Comparison of ENCODE assay signal across 19 cellular contexts in genomic region chr17:10984163-10984562, GRCh38.
A peak's percentile ranks its signal among the peaks of the same experiment; 100 is the strongest.
DNase-seq lines count a peak whose midpoint lies in the region; ATAC-seq and TF ChIP-seq lines count a peak whose summit lies in the region.
"Had no signal": no experiment of that assay in that cellular context is flagged by ENCODE, and none has a peak within 500 bp of the region (broad histone marks: within the 10 kb centered on the region; RNA-seq: fewer than 3 reads in every experiment).

No MANE protein-coding gene starts in this region.

- TF ChIP-seq CTCF in H9 (conservative IDR thresholded peaks at IDR 0.05): no peak
- TF ChIP-seq CTCF in endodermal cell (conservative IDR thresholded peaks at IDR 0.05): no peak
- no peak for TF ChIP-seq CTCF in osteocyte (IDR thresholded peaks at IDR 0.05)

- no peak for ATAC-seq in activated naive CD8-positive, alpha-beta T cell treated with anti-CD3 and anti-CD28 coated beads, Interleukin-2, amount 50 U/mL, for 24 hours
- ATAC-seq: CD8-positive, alpha-beta T cell; GM12878; GM23338 had no signal

- H3K56ac ChIP-seq in H9 (ENCODE audit: insufficient read length, low read depth, low read length): no peak overlapping the region

- H3K4me2 ChIP-seq in H9 (ENCODE audit: insufficient read depth, insufficient read length, low read length): no peak overlapping the region
- H3K4me2 ChIP-seq: BLaER1, GM23338 had no signal

- CTCF ChIA-PET in activated naive CD4-positive, alpha-beta T cell treated with anti-CD3 and anti-CD28 coated beads for 36 hours (lab: Charles Lee): no interaction called here

- H3K79me2 ChIP-seq in H9 (ENCODE audit: insufficient read depth, low read length): no peaks in the 10 kb centered on the region

- no peak overlapping the region for H2AK5ac ChIP-seq in H9 (ENCODE audit: insufficient read length, low read length)

- peaks cover 2% of the 10 kb centered on the region for H3K27me3 Mint-ChIP-seq in H9 (ENCODE audit: low read depth)
- peaks cover 7% of the 10 kb centered on the region for H3K27me3 Mint-ChIP-seq in endodermal cell (ENCODE audit: insufficient read depth)
- H3K27me3 Mint-ChIP-seq in osteocyte (ENCODE audit: unreplicated experiment): no peaks in the 10 kb centered on the region
- H3K27me3 Mint-ChIP-seq in activated naive CD8-positive, alpha-beta T cell treated with anti-CD3 and anti-CD28 coated beads, Interleukin-2, amount 50 U/mL, for 24 hours: no peaks in the 10 kb centered on the region
- no peaks in the 10 kb centered on the region for H3K27me3 Mint-ChIP-seq in activated naive CD4-positive, alpha-beta T cell treated with anti-CD3 and anti-CD28 coated beads for 36 hours (ENCODE audit: low read depth)
- H3K27me3 Mint-ChIP-seq: B cell; CD4-positive, CD25-positive, alpha-beta regulatory T cell had no signal

- intact Hi-C loops in activated naive CD4-positive, alpha-beta T cell treated with anti-CD3 and anti-CD28 coated beads for 36 hours (cut with micrococcal nuclease): no loop called here

- H3K4ac ChIP-seq in H9 (ENCODE audit: low read depth, low read length): no peak overlapping the region

- no peak overlapping the region for H3K9ac ChIP-seq in H9 (ENCODE audit: extremely low read depth, insufficient read length, low read length)
- H3K9ac ChIP-seq in endodermal cell (ENCODE audit: extremely low read depth, low read length, poor library complexity, severe bottlenecking): no peak overlapping the region
- H3K9ac ChIP-seq: BLaER1 had no signal

- H3K9me3 Mint-ChIP-seq in H9 (peaks cover 2% of the 10 kb centered on the region in 2 experiments; a peak in 2 of 5 replicates), endodermal cell (peaks cover 4% of the 10 kb centered on the region), osteocyte (ENCODE audit: unreplicated experiment) (peaks cover 45% of the 10 kb centered on the region)
- no peaks in the 10 kb centered on the region for H3K9me3 Mint-ChIP-seq in activated naive CD8-positive, alpha-beta T cell treated with anti-CD3 and anti-CD28 coated beads, Interleukin-2, amount 50 U/mL, for 24 hours
- no peaks in the 10 kb centered on the region for H3K9me3 Mint-ChIP-seq in activated naive CD4-positive, alpha-beta T cell treated with anti-CD3 and anti-CD28 coated beads for 36 hours
- H3K9me3 Mint-ChIP-seq: CD8-positive, alpha-beta T cell had no signal

- H3K4me3 Mint-ChIP-seq in H9 (no peak overlapping the region), endodermal cell (no peak overlapping the region), osteocyte (ENCODE audit: unreplicated experiment) (no peak overlapping the region)
- no peak overlapping the region for H3K4me3 Mint-ChIP-seq in activated naive CD8-positive, alpha-beta T cell treated with anti-CD3 and anti-CD28 coated beads, Interleukin-2, amount 50 U/mL, for 24 hours
- H3K4me3 Mint-ChIP-seq in activated naive CD4-positive, alpha-beta T cell treated with anti-CD3 and anti-CD28 coated beads for 36 hours: no peak overlapping the region
- H3K4me3 Mint-ChIP-seq: B cell; CD4-positive, CD25-positive, alpha-beta regulatory T cell; CD8-positive, alpha-beta T cell; GM23338; HFFc6 had no signal

- H4K8ac ChIP-seq in H9 (replicated peaks; ENCODE audit: insufficient read length, low read depth, low read length): no peak overlapping the region

- peaks cover 0 to 5% of the 10 kb centered on the region in 2 experiments; a peak in 1 of 4 replicates for H3K4me1 Mint-ChIP-seq in H9
- H3K4me1 Mint-ChIP-seq in endodermal cell: no peaks in the 10 kb centered on the region
- H3K4me1 Mint-ChIP-seq in osteocyte (ENCODE audit: unreplicated experiment): no peaks in the 10 kb centered on the region
- H3K4me1 Mint-ChIP-seq in activated naive CD8-positive, alpha-beta T cell treated with anti-CD3 and anti-CD28 coated beads, Interleukin-2, amount 50 U/mL, for 24 hours: no peaks in the 10 kb centered on the region
- H3K4me1 Mint-ChIP-seq in activated naive CD4-positive, alpha-beta T cell treated with anti-CD3 and anti-CD28 coated beads for 36 hours (ENCODE audit: low read depth): no peaks in the 10 kb centered on the region
- H3K4me1 Mint-ChIP-seq: B cell; CD4-positive, CD25-positive, alpha-beta regulatory T cell; GM23338 had no signal

- no peak overlapping the region for H3K18ac ChIP-seq in H9 (ENCODE audit: insufficient read length, low read depth, low read length)

- no peak overlapping the region for H3K14ac ChIP-seq in H9 (ENCODE audit: insufficient read depth, low read length)

- H3K4me3 ChIP-seq in endodermal cell (ENCODE audit: low read length): no peak overlapping the region
- H3K4me3 ChIP-seq: BLaER1, GM12878, GM23338, HAP-1 had no signal

- H2BK15ac ChIP-seq in H9 (ENCODE audit: low read depth, low read length): no peak overlapping the region

- WGBS in H9 (ENCODE audit: extremely low coverage, insufficient read length, low lambda C conversion rate): no CpG with 5 or more reads among the region's 3 CpGs
- WGBS in endodermal cell (ENCODE audit: insufficient coverage in 1 of 2, insufficient read length in 1 of 2), 2 experiments: 90 to 92% methylated on average over 2 to 3 of the region's 3 CpGs

- H3K27ac ChIP-seq in H9 (ENCODE audit: insufficient read length, low read depth, low read length) (no peak overlapping the region), endodermal cell (ENCODE audit: low read depth, low read length) (peak overlapping the region; percentile 19)
- H3K27ac ChIP-seq: BLaER1, C4-2B had no signal

- no peak overlapping the region for H2AFZ ChIP-seq in H9 (ENCODE audit: low read length)
- H2AFZ ChIP-seq: GM23338 had no signal

- H3K23me2 ChIP-seq in H9 (ENCODE audit: insufficient read length, low read depth, low read length, poor library complexity, severe bottlenecking): no peaks in the 10 kb centered on the region

- H3K9me3 ChIP-seq in H9 (ENCODE audit: control insufficient read depth, low read depth, low read length) (no peaks in the 10 kb centered on the region), endodermal cell (ENCODE audit: control insufficient read depth, low read length) (peaks cover 6% of the 10 kb centered on the region)
- H3K9me3 ChIP-seq: BLaER1, Caco-2, HAP-1 had no signal

- H3K27ac Mint-ChIP-seq in H9 (no peak overlapping the region; a peak in 1 of 7 replicates), endodermal cell (no peak overlapping the region), osteocyte (ENCODE audit: unreplicated experiment) (no peak overlapping the region)
- no peak overlapping the region for H3K27ac Mint-ChIP-seq in activated naive CD8-positive, alpha-beta T cell treated with anti-CD3 and anti-CD28 coated beads, Interleukin-2, amount 50 U/mL, for 24 hours
- no peak overlapping the region for H3K27ac Mint-ChIP-seq in activated naive CD4-positive, alpha-beta T cell treated with anti-CD3 and anti-CD28 coated beads for 36 hours
- H3K27ac Mint-ChIP-seq: B cell; CD4-positive, CD25-positive, alpha-beta regulatory T cell; CD8-positive, alpha-beta T cell; GM23338; HFFc6 had no signal

- H2BK120ac ChIP-seq in H9 (ENCODE audit: low read depth, low read length, poor library complexity, severe bottlenecking): no peak overlapping the region

- no peak overlapping the region for H3K23ac ChIP-seq in H9 (ENCODE audit: insufficient read length, low read depth, low read length)

- no peaks in the 10 kb centered on the region for H3K4me1 ChIP-seq in H9 (ENCODE audit: insufficient read depth, low read length)
- no peaks in the 10 kb centered on the region for H3K4me1 ChIP-seq in endodermal cell (ENCODE audit: control insufficient read depth, insufficient read depth, low read length)
- H3K4me1 ChIP-seq: BLaER1, Caco-2, HAP-1 had no signal

- H4K91ac ChIP-seq in H9 (ENCODE audit: insufficient read length, low read depth, low read length): no peak overlapping the region

- H3K27me3 ChIP-seq in H9 (ENCODE audit: insufficient read depth, low read length): no peaks in the 10 kb centered on the region
- H3K27me3 ChIP-seq in endodermal cell (ENCODE audit: control insufficient read depth, insufficient read depth, low read length, poor library complexity, severe bottlenecking): no peaks in the 10 kb centered on the region
- H3K27me3 ChIP-seq: BLaER1 had no signal

- H3K36me3 Mint-ChIP-seq in H9 (ENCODE audit: insufficient read depth in 1 of 3, low read depth in 3 of 3) (no peaks in the 10 kb centered on the region; a peak in 2 of 7 replicates), endodermal cell (ENCODE audit: low read depth) (no peaks in the 10 kb centered on the region), osteocyte (ENCODE audit: unreplicated experiment) (no peaks in the 10 kb centered on the region)
- H3K36me3 Mint-ChIP-seq in activated naive CD8-positive, alpha-beta T cell treated with anti-CD3 and anti-CD28 coated beads, Interleukin-2, amount 50 U/mL, for 24 hours (ENCODE audit: low read depth): no peaks in the 10 kb centered on the region
- no peaks in the 10 kb centered on the region for H3K36me3 Mint-ChIP-seq in activated naive CD4-positive, alpha-beta T cell treated with anti-CD3 and anti-CD28 coated beads for 36 hours (ENCODE audit: low read depth)
- H3K36me3 Mint-ChIP-seq: CD4-positive, CD25-positive, alpha-beta regulatory T cell; CD8-positive, alpha-beta T cell had no signal

- H2BK5ac ChIP-seq in H9 (ENCODE audit: insufficient read length, low read length): no peak overlapping the region

- no peak overlapping the region for H4K5ac ChIP-seq in H9 (ENCODE audit: insufficient read length, low read depth, low read length)

- peak; percentile 4 for DNase-seq in H9
- DNase-seq in endodermal cell: no peak
- peak; percentile 40 for DNase-seq in osteocyte (ENCODE audit: extremely low spot score, unreplicated experiment)
- no peak for DNase-seq in activated naive CD8-positive, alpha-beta T cell treated with anti-CD3 and anti-CD28 coated beads, Interleukin-2, amount 50 U/mL, for 24 hours
- DNase-seq in amygdala (lab: John Stamatoyannopoulos, UW): no peak
- DNase-seq in activated naive CD4-positive, alpha-beta T cell treated with anti-CD3 and anti-CD28 coated beads for 36 hours: no peak
- DNase-seq: Caco-2; CD4-positive, CD25-positive, alpha-beta regulatory T cell; CD8-positive, alpha-beta T cell; DMS153; DND-41; GDM1; HFFc6 had no signal

- no peak overlapping the region for H3T11ph ChIP-seq in H9 (ENCODE audit: low read length)

- H3K36me3 ChIP-seq in endodermal cell (ENCODE audit: control insufficient read depth, insufficient read depth, low read length): no peaks in the 10 kb centered on the region
- H3K36me3 ChIP-seq: BLaER1, HAP-1 had no signal

- no peak overlapping the region for H2BK12ac ChIP-seq in H9 (ENCODE audit: insufficient read length, low read depth, low read length)

- H4K20me1 ChIP-seq in H9 (ENCODE audit: control insufficient read depth, insufficient read depth, insufficient read length): no peaks in the 10 kb centered on the region
- H4K20me1 ChIP-seq: BLaER1 had no signal

- H2BK20ac ChIP-seq in H9 (ENCODE audit: low read depth, low read length, poor library complexity, severe bottlenecking): no peak overlapping the region

- no peaks in the 10 kb centered on the region for H3K79me1 ChIP-seq in H9 (ENCODE audit: insufficient read depth, low read depth, low read length, poor library complexity, severe bottlenecking)

Comparison
In these comparisons a context has a peak if more than half of its experiments do, and no peak if none do; other contexts are left out.
1. DNase-seq: peak in H9 (single experiment) and osteocyte (single experiment); none in endodermal cell (single experiment), activated naive CD8-positive, alpha-beta T cell treated with anti-CD3 and anti-CD28 coated beads, Interleukin-2, amount 50 U/mL, for 24 hours (single experiment), amygdala (0 of 56) and activated naive CD4-positive, alpha-beta T cell treated with anti-CD3 and anti-CD28 coated beads for 36 hours (single experiment).